In genomic region chr16:55505333-55506015, GRCh38 we compare ENCODE assay signal across 18 cellular contexts. TPM values are rescaled to one million over a fixed set of nuclear protein-coding genes. Genes with fewer than 3 reads are reported as not detected.
"Had no signal": no experiment of that assay in that cellular context is flagged by ENCODE, and none has a peak within 500 bp of the region (broad histone marks: within the 10 kb centered on the region; RNA-seq: fewer than 3 reads in every experiment).

No MANE protein-coding gene starts in this region.

- H3K9me3 ChIP-seq: left lung, lower lobe of right lung, right atrium auricular region, transverse colon had no signal

- DNase-seq: activated CD4-positive, alpha-beta T cell treated with anti-CD3 and anti-CD28 coated beads for 1 hour; activated CD8-positive, alpha-beta memory T cell treated with anti-CD3 and anti-CD28 coated beads, Interleukin-2, amount 10 ng/mL, durations not matched to agents 7 days and 5 days; activated CD8-positive, alpha-beta T cell treated with anti-CD3 and anti-CD28 coated beads, Interleukin-2, amount 10 ng/mL, durations not matched to agents 7 days and 5 days; activated naive CD8-positive, alpha-beta T cell treated with anti-CD3 and anti-CD28 coated beads, Interleukin-2, amount 50 U/mL, for 24 hours; activated T-cell treated with anti-CD3 and anti-CD28 coated beads, Interleukin-2, amount 50 U/mL, for 48 hours; amygdala; caudate nucleus; dermis blood vessel endothelial cell; effector CD4-positive, alpha-beta T cell; left lung; lower lobe of right lung; mesendoderm; natural killer cell; stimulated activated CD4-positive, alpha-beta T cell treated with anti-CD3 and anti-CD28 coated beads, Interleukin-15, amount 100 ng/mL, for 24 hours; stimulated activated CD4-positive, alpha-beta T cell treated with anti-CD3 and anti-CD28 coated beads, Interleukin-2, amount 100 ng/mL, for 24 hours; stimulated activated naive CD4-positive, alpha-beta T cell; transverse colon had no signal

- H3K27ac ChIP-seq: left lung, lower lobe of right lung, right atrium auricular region had no signal

- H3K4me3 ChIP-seq: left lung, lower lobe of right lung, right atrium auricular region, transverse colon had no signal

- H3K27me3 ChIP-seq: right atrium auricular region, transverse colon had no signal

- H3K36me3 ChIP-seq: left lung, right atrium auricular region, transverse colon had no signal

- ATAC-seq: activated CD8-positive, alpha-beta memory T cell treated with anti-CD3 and anti-CD28 coated beads, Interleukin-2, amount 10 ng/mL, durations not matched to agents 7 days and 5 days; activated CD8-positive, alpha-beta T cell treated with anti-CD3 and anti-CD28 coated beads, Interleukin-2, amount 10 ng/mL, durations not matched to agents 7 days and 5 days; activated naive CD8-positive, alpha-beta T cell treated with anti-CD3 and anti-CD28 coated beads, Interleukin-2, amount 50 U/mL, for 24 hours; left lung; lower lobe of right lung; natural killer cell had no signal

RNA-seq across cellular contexts. Expression of gene MMP2, which starts 26.5 kb away (rescaled TPM):
- total RNA-seq: activated CD8-positive, alpha-beta memory T cell treated with anti-CD3 and anti-CD28 coated beads, Interleukin-2, amount 10 ng/mL, durations not matched to agents 7 days and 5 days; activated CD8-positive, alpha-beta T cell treated with anti-CD3 and anti-CD28 coated beads, Interleukin-2, amount 10 ng/mL, durations not matched to agents 7 days and 5 days; natural killer cell had no signal
